Comparison of ENCODE assay signal across 7 cellular contexts in genomic region chr1:230490436-230490835, GRCh38.
"Had no signal": no experiment of that assay in that cellular context is flagged by ENCODE, and none has a peak within 500 bp of the region (broad histone marks: within the 10 kb centered on the region; RNA-seq: fewer than 3 reads in every experiment).

No MANE protein-coding gene starts in this region.

- DNase-seq: GM23248, GOT3, H7, HFFc6, IMR-90 had no signal

- H3K4me3 Mint-ChIP-seq: HFFc6 had no signal

- H3K27ac Mint-ChIP-seq: HFFc6 had no signal

- ATAC-seq: HCT116, K562 had no signal
